9 cellular contexts compared by ENCODE assay signal in genomic region chr17:74842599-74843351, GRCh38. TPM values are rescaled to one million over a fixed set of nuclear protein-coding genes. Genes with fewer than 3 reads are reported as not detected.
DNase-seq lines count a peak whose midpoint lies in the region; ATAC-seq and TF ChIP-seq lines count a peak whose summit lies in the region.
"Had no signal": no experiment of that assay in that cellular context is flagged by ENCODE, and none has a peak within 500 bp of the region (broad histone marks: within the 10 kb centered on the region; RNA-seq: fewer than 3 reads in every experiment).

No MANE protein-coding gene starts in this region.

- H3K36me3 Mint-ChIP-seq in activated T-cell treated with anti-CD3 and anti-CD28 coated beads, Interleukin-2, amount 50 U/mL, for 4 hours (ENCODE audit: insufficient read depth): peaks cover 9% of the 10 kb centered on the region

- H3K9me3 Mint-ChIP-seq in activated T-cell treated with anti-CD3 and anti-CD28 coated beads, Interleukin-2, amount 50 U/mL, for 4 hours: no peaks in the 10 kb centered on the region

- peak; percentile 51 to 61 for ATAC-seq in activated T-cell treated with anti-CD3 and anti-CD28 coated beads, Interleukin-2, amount 50 U/mL, for 4 hours
- no peak for ATAC-seq in GM19395 (IDR thresholded peaks at IDR 0.05; ENCODE audit: unreplicated experiment)

- peak overlapping the region in 2 of 21 experiments; percentile 6 to 20 for H3K27ac ChIP-seq in skin epidermis

- no peak overlapping the region for H3K4me3 Mint-ChIP-seq in activated T-cell treated with anti-CD3 and anti-CD28 coated beads, Interleukin-2, amount 50 U/mL, for 4 hours

- H3K4me3 ChIP-seq in cardiac fibroblast (replicated peaks in 1 of 2; ENCODE audit: low read depth in 2 of 2, low read length in 2 of 2): peak overlapping the region; percentile 8 to 46
- H3K4me3 ChIP-seq in skin epidermis: peak overlapping the region in 6 of 7 experiments; percentile 8 to 36 (median 14)

- DNase-seq in activated T-cell treated with anti-CD3 and anti-CD28 coated beads, Interleukin-2, amount 50 U/mL, for 4 hours: no peak
- no peak for DNase-seq in activated T-cell treated with anti-CD3 and anti-CD28 coated beads, Interleukin-2, amount 50 U/mL, for 1 hour
- DNase-seq in NCI-H446 (lab: John Stamatoyannopoulos, UW) (peak; percentile 86 to 95), cardiac fibroblast (ENCODE audit: low read depth in 2 of 2) (peak; percentile 63 to 75), iPS-NIHi7 (ENCODE audit: extremely low spot score) (peak; percentile 92)
- DNase-seq in activated CD8-positive, alpha-beta memory T cell treated with anti-CD3 and anti-CD28 coated beads, Interleukin-2, amount 50 U/mL, for 4 hours: no peak

- TF ChIP-seq CTCF in cardiac fibroblast (IDR thresholded peaks at IDR 0.05; ENCODE audit: low read depth, low read length): peak; percentile 32

- H3K4me1 Mint-ChIP-seq in activated T-cell treated with anti-CD3 and anti-CD28 coated beads, Interleukin-2, amount 50 U/mL, for 4 hours (ENCODE audit: low read depth): peaks cover 14% of the 10 kb centered on the region

- peaks cover 10% of the 10 kb centered on the region for H3K27me3 Mint-ChIP-seq in activated T-cell treated with anti-CD3 and anti-CD28 coated beads, Interleukin-2, amount 50 U/mL, for 4 hours (ENCODE audit: low read depth)
- H3K27me3 Mint-ChIP-seq: activated naive CD8-positive, alpha-beta T cell had no signal

RNA-seq across cellular contexts. Expression of gene GRIN2C, which starts 16.9 kb away (rescaled TPM):
- total RNA-seq in activated T-cell treated with anti-CD3 and anti-CD28 coated beads, Interleukin-2, amount 50 U/mL, for 4 hours: under 1 TPM in 1 of 3 donors, not detected in 2; 0.08 TPM

RNA-seq across cellular contexts. Expression of gene FDXR, which starts 30.0 kb away (rescaled TPM):
- 10 to 100 TPM in 1 of 3 donors, 1 to 10 TPM in 2; 6.1 to 12.0 (median 7.0) TPM for total RNA-seq in activated T-cell treated with anti-CD3 and anti-CD28 coated beads, Interleukin-2, amount 50 U/mL, for 4 hours

RNA-seq across cellular contexts. Expression of gene FADS6, which starts 50.7 kb away (rescaled TPM):
- total RNA-seq in activated T-cell treated with anti-CD3 and anti-CD28 coated beads, Interleukin-2, amount 50 U/mL, for 4 hours: not detected

Comparison
In these comparisons a context has a peak if more than half of its experiments do, and no peak if none do; other contexts are left out.
1. DNase-seq: peak in NCI-H446 (2 of 2), cardiac fibroblast (2 of 2) and iPS-NIHi7 (single experiment); none in activated T-cell treated with anti-CD3 and anti-CD28 coated beads, Interleukin-2, amount 50 U/mL, for 4 hours (single experiment), activated T-cell treated with anti-CD3 and anti-CD28 coated beads, Interleukin-2, amount 50 U/mL, for 1 hour (single experiment) and activated CD8-positive, alpha-beta memory T cell treated with anti-CD3 and anti-CD28 coated beads, Interleukin-2, amount 50 U/mL, for 4 hours (single experiment).